Comparison of ENCODE assay signal across 9 cellular contexts in genomic region chr19:6278051-6278450, GRCh38. TPM values are rescaled to one million over a fixed set of nuclear protein-coding genes. Genes with fewer than 3 reads are reported as not detected.
DNase-seq lines count a peak whose midpoint lies in the region; ATAC-seq and TF ChIP-seq lines count a peak whose summit lies in the region.
"Had no signal": no experiment of that assay in that cellular context is flagged by ENCODE, and none has a peak within 500 bp of the region (broad histone marks: within the 10 kb centered on the region; RNA-seq: fewer than 3 reads in every experiment).

No MANE protein-coding gene starts in this region.

- no peak for TF ChIP-seq CTCF in left ventricle myocardium inferior (IDR thresholded peaks at IDR 0.05; ENCODE audit: borderline replicate concordance)
- TF ChIP-seq CTCF in mesothelial cell of epicardium (IDR thresholded peaks at IDR 0.05; ENCODE audit: unreplicated experiment) = no peak
- no peak for TF ChIP-seq CTCF in vagina (IDR thresholded peaks at IDR 0.05)

- peaks cover 6% of the 10 kb centered on the region for H3K36me3 Mint-ChIP-seq in activated naive CD8-positive, alpha-beta T cell treated with anti-CD3 and anti-CD28 coated beads, Interleukin-2, amount 50 U/mL, for 24 hours (ENCODE audit: low read depth)
- no peaks in the 10 kb centered on the region for H3K36me3 Mint-ChIP-seq in mesothelial cell of epicardium

- H3K4me3 Mint-ChIP-seq in activated naive CD8-positive, alpha-beta T cell treated with anti-CD3 and anti-CD28 coated beads, Interleukin-2, amount 50 U/mL, for 24 hours = peak overlapping the region; percentile 88
- H3K4me3 Mint-ChIP-seq in mesothelial cell of epicardium = peak overlapping the region; percentile 91

- no peak for ATAC-seq in left cardiac atrium
- ATAC-seq in activated naive CD8-positive, alpha-beta T cell treated with anti-CD3 and anti-CD28 coated beads, Interleukin-2, amount 50 U/mL, for 24 hours = no peak

- H3K9me3 ChIP-seq in left ventricle myocardium inferior (replicated peaks) (no peaks in the 10 kb centered on the region), vagina (no peaks in the 10 kb centered on the region)

- H3K36me3 ChIP-seq in left ventricle myocardium inferior (no peaks in the 10 kb centered on the region), vagina (no peaks in the 10 kb centered on the region)

- H3K4me1 Mint-ChIP-seq in activated naive CD8-positive, alpha-beta T cell treated with anti-CD3 and anti-CD28 coated beads, Interleukin-2, amount 50 U/mL, for 24 hours = peaks cover 53% of the 10 kb centered on the region
- H3K4me1 Mint-ChIP-seq in mesothelial cell of epicardium = peaks cover 58% of the 10 kb centered on the region

- TF ChIP-seq POLR2A in vagina (IDR thresholded peaks at IDR 0.05) = no peak

- H3K27me3 ChIP-seq in left ventricle myocardium inferior (ENCODE audit: low read depth) (no peaks in the 10 kb centered on the region), vagina (no peaks in the 10 kb centered on the region)

- H3K27ac ChIP-seq in left ventricle myocardium inferior (replicated peaks) (peak overlapping the region; percentile 80), vagina (peak overlapping the region; percentile 89)

- no peaks in the 10 kb centered on the region for H3K9me3 Mint-ChIP-seq in activated naive CD8-positive, alpha-beta T cell treated with anti-CD3 and anti-CD28 coated beads, Interleukin-2, amount 50 U/mL, for 24 hours
- peaks cover 5% of the 10 kb centered on the region for H3K9me3 Mint-ChIP-seq in mesothelial cell of epicardium

- no peaks in the 10 kb centered on the region for H3K27me3 Mint-ChIP-seq in activated naive CD8-positive, alpha-beta T cell treated with anti-CD3 and anti-CD28 coated beads, Interleukin-2, amount 50 U/mL, for 24 hours
- H3K27me3 Mint-ChIP-seq in mesothelial cell of epicardium (ENCODE audit: low read depth) = no peaks in the 10 kb centered on the region

- peak overlapping the region; percentile 91 for H3K4me3 ChIP-seq in left ventricle myocardium inferior
- H3K4me3 ChIP-seq in vagina = peak overlapping the region; percentile 68 to 84

- intact Hi-C loops in left ventricle myocardium inferior (cut with micrococcal nuclease) (no loop called here), left cardiac atrium (cut with DNase I) (loop anchor here (5.0 to 10.0 kb wide), 3 partner anchors 53 to 213 kb away; no protein-coding TSS in a partner anchor), vagina (cut with DNase I) (loop anchor here (5.0 kb wide), 1 partner anchor 221 kb away; no protein-coding TSS in a partner anchor)

- H3K27ac Mint-ChIP-seq in activated naive CD8-positive, alpha-beta T cell treated with anti-CD3 and anti-CD28 coated beads, Interleukin-2, amount 50 U/mL, for 24 hours = peak overlapping the region; percentile 81
- H3K27ac Mint-ChIP-seq in mesothelial cell of epicardium = peak overlapping the region; percentile 74

- peaks cover 67% of the 10 kb centered on the region for H3K4me1 ChIP-seq in left ventricle myocardium inferior
- peaks cover 62% of the 10 kb centered on the region for H3K4me1 ChIP-seq in vagina

- DNase-seq in left ventricle myocardium inferior (no peak), left cardiac atrium (no peak), mesothelial cell of epicardium (ENCODE audit: low spot score in 2 of 2, unreplicated experiment in 2 of 2) (no peak), vagina (ENCODE audit: extremely low spot score in 2 of 2) (no peak), NCI-H345 (lab: John Stamatoyannopoulos, UW) (no peak), COR-L47 (lab: John Stamatoyannopoulos, UW) (no peak)
- no peak for DNase-seq in activated naive CD8-positive, alpha-beta T cell treated with anti-CD3 and anti-CD28 coated beads, Interleukin-2, amount 50 U/mL, for 24 hours
- no peak for DNase-seq in activated effector memory CD4-positive, alpha-beta T cell treated with anti-CD3 and anti-CD28 coated beads, Interleukin-2, amount 50 U/mL, for 16 hours
- DNase-seq: KG1 had no signal

RNA-seq across cellular contexts. Expression of gene MLLT1, which starts 1.7 kb away (rescaled TPM):
- total RNA-seq in left ventricle myocardium inferior = 36.0 TPM
- total RNA-seq in left cardiac atrium = 10 to 100 TPM; 40.1 to 51.4 TPM
- 90.5 to 99.8 TPM (median 93.1 TPM) in 3 replicates for total RNA-seq in mesothelial cell of epicardium
- total RNA-seq in vagina = 25.5 TPM

RNA-seq across cellular contexts. Expression of gene ACER1, which starts 55.4 kb away (rescaled TPM):
- total RNA-seq in left ventricle myocardium inferior (not detected), left cardiac atrium (not detected), mesothelial cell of epicardium (0.16 TPM in 1 of 3 replicates, not detected in the others), vagina (not detected)
